8 cellular contexts compared by ENCODE assay signal in genomic region chr17:29145289-29146058, GRCh38.
DNase-seq lines count a peak whose midpoint lies in the region; ATAC-seq and TF ChIP-seq lines count a peak whose summit lies in the region.

No MANE protein-coding gene starts in this region.

- H3K4me1 ChIP-seq in muscle layer of duodenum (ENCODE audit: control insufficient read depth in 1 of 2, insufficient read depth in 2 of 2, low read length in 2 of 2) = peaks cover 8 to 43% of the 10 kb centered on the region in 2 donors

- no peaks in the 10 kb centered on the region for H3K27me3 ChIP-seq in muscle layer of duodenum (ENCODE audit: low read depth, low read length)

- ATAC-seq in effector memory CD8-positive, alpha-beta T cell (replicated peaks) = peak; percentile 51
- no peak for ATAC-seq in HG03159 (IDR thresholded peaks at IDR 0.05; ENCODE audit: unreplicated experiment)

- no peaks in the 10 kb centered on the region for H3K9me3 Mint-ChIP-seq in effector memory CD8-positive, alpha-beta T cell

- H3K27ac Mint-ChIP-seq in effector memory CD8-positive, alpha-beta T cell = peak overlapping the region; percentile 36 to 81

- H3K27me3 Mint-ChIP-seq in effector memory CD8-positive, alpha-beta T cell = no peaks in the 10 kb centered on the region

- H3K4me3 Mint-ChIP-seq in effector memory CD8-positive, alpha-beta T cell = no peak overlapping the region

- no peak overlapping the region for H3K4me3 ChIP-seq in muscle layer of duodenum (ENCODE audit: low read depth in 1 of 2, low read length in 2 of 2)

- peak overlapping the region; percentile 2 for H3K27ac ChIP-seq in muscle layer of duodenum (ENCODE audit: low read length)

- no peaks in the 10 kb centered on the region for H3K9me3 ChIP-seq in muscle layer of duodenum (ENCODE audit: control insufficient read depth in 1 of 2, low read length in 2 of 2)

- TF ChIP-seq CTCF in GM12873 (IDR thresholded peaks at IDR 0.05; ENCODE audit: insufficient read depth, low read depth, low read length, missing control alignments) = peak; percentile 83

- DNase-seq in HK-2 (ENCODE audit: unreplicated experiment) (peak; percentile 63), NOMO-1 treated with DMSO at 0.1 percent for 48 hours (lab: John Stamatoyannopoulos, UW; ENCODE audit: unreplicated experiment) (peak; percentile 84), stromal cell of bone marrow (ENCODE audit: low read depth) (peak; percentile 63)
- DNase-seq in activated CD8-positive, alpha-beta memory T cell treated with anti-CD3 and anti-CD28 coated beads for 4 hours (ENCODE audit: low read depth in 2 of 2) = peak; percentile 36 to 59
- peak; percentile 60 to 66 (median 64) for DNase-seq in effector memory CD8-positive, alpha-beta T cell

- H3K36me3 ChIP-seq in muscle layer of duodenum (ENCODE audit: control insufficient read depth in 1 of 2, insufficient read depth in 2 of 2, low read length in 2 of 2) = no peaks in the 10 kb centered on the region

- peaks cover 22% of the 10 kb centered on the region for H3K36me3 Mint-ChIP-seq in effector memory CD8-positive, alpha-beta T cell (ENCODE audit: insufficient read depth)

- peaks cover 37 to 44% of the 10 kb centered on the region in 2 donors for H3K4me1 Mint-ChIP-seq in effector memory CD8-positive, alpha-beta T cell (ENCODE audit: low read depth in 2 of 2)
